In the genomic region with DNA sequence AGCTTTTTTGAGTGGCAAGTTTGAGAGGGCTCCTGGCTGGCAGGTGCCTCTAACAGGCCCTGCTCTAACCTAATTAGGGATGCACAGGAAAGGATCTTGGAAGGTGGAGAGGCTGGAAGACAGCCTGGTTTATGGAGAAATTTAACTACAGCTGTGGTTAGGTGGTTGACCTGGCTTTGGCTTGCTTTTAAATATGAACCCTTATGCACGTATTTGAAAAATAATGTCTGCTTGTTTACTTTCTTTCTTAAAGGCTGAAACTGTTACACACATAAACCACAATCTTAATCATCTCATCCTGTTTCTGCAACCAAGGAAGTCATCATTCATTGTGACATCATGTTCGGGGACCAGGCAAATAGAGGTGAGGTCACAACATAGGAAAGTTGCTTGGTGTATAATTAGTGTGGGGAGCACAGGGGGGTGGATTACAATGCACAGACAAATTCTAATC, we compare ENCODE assay signal across 8 cellular contexts. TPM values are rescaled to one million over a fixed set of nuclear protein-coding genes. Genes with fewer than 3 reads are reported as not detected.
A peak's percentile ranks its signal among the peaks of the same experiment; 100 is the strongest.
DNase-seq lines count a peak whose midpoint lies in the region; ATAC-seq, FAIRE-seq and TF ChIP-seq lines count a peak whose summit lies in the region.

No MANE protein-coding gene starts in this region.

- ATAC-seq in CD4-positive, CD25-positive, alpha-beta regulatory T cell (ENCODE audit: low read depth in 2 of 2): peak; percentile 90 to 93
- ATAC-seq in WTC11 (no peak), HG03139 (IDR thresholded peaks at IDR 0.05; ENCODE audit: unreplicated experiment) (no peak), HG03442 (IDR thresholded peaks at IDR 0.05; ENCODE audit: unreplicated experiment) (no peak)

- H3K27ac ChIP-seq in CD4-positive, CD25-positive, alpha-beta regulatory T cell (ENCODE audit: insufficient read depth, low read length, poor library complexity, severe bottlenecking): peak overlapping the region; percentile 96
- H3K27ac ChIP-seq in esophagus (ENCODE audit: low read depth in 2 of 2, low read length in 1 of 2) (peak overlapping the region; percentile 21 to 28), skin epidermis (peak overlapping the region in 15 of 21 experiments; percentile 20 to 83 (median 62)), testis (peak overlapping the region in 1 of 2 donors; percentile 27)

- H3K9me3 ChIP-seq in CD4-positive, CD25-positive, alpha-beta regulatory T cell (ENCODE audit: control insufficient read depth in 2 of 2, low read length in 2 of 2): no peaks in the 10 kb centered on the region
- H3K9me3 ChIP-seq in esophagus (ENCODE audit: control insufficient read depth in 2 of 2, insufficient read depth in 1 of 2, low read depth in 1 of 2, low read length in 1 of 2) (no peaks in the 10 kb centered on the region), testis (no peaks in the 10 kb centered on the region)

- peaks cover 48% of the 10 kb centered on the region for H3K36me3 Mint-ChIP-seq in CD4-positive, CD25-positive, alpha-beta regulatory T cell
- peaks cover 60% of the 10 kb centered on the region for H3K36me3 Mint-ChIP-seq in WTC11

- H3K27me3 Mint-ChIP-seq in CD4-positive, CD25-positive, alpha-beta regulatory T cell: no peaks in the 10 kb centered on the region
- H3K27me3 Mint-ChIP-seq in WTC11 (ENCODE audit: low read depth): no peaks in the 10 kb centered on the region

- no peak for FAIRE-seq in HTR-8/SVneo (lab: Jason Lieb, UNC)

- no peak for TF ChIP-seq POLR2A in testis (IDR thresholded peaks at IDR 0.05)

- intact Hi-C loops in testis (cut with DNase I; ENCODE audit: low total_unique reads): no loop called here

- H3K9me3 Mint-ChIP-seq in CD4-positive, CD25-positive, alpha-beta regulatory T cell: peaks cover 0 to 3% (median 0%) of the 10 kb centered on the region in 7 donors
- H3K9me3 Mint-ChIP-seq in WTC11: no peaks in the 10 kb centered on the region

- peaks cover 16 to 73% (median 54%) of the 10 kb centered on the region in 4 donors for H3K4me1 Mint-ChIP-seq in CD4-positive, CD25-positive, alpha-beta regulatory T cell
- H3K4me1 Mint-ChIP-seq in WTC11: 0 out of 2 replicates have a peak, but pooled peaks cover 4% of the 10 kb centered on the region

- peaks cover 44% of the 10 kb centered on the region for H3K36me3 ChIP-seq in CD4-positive, CD25-positive, alpha-beta regulatory T cell (ENCODE audit: control insufficient read depth, insufficient read depth, low read length)
- H3K36me3 ChIP-seq in esophagus (ENCODE audit: control insufficient read depth in 2 of 2, insufficient read depth in 2 of 2, low read length in 1 of 2): peaks cover 6 to 11% of the 10 kb centered on the region in 2 donors
- H3K36me3 ChIP-seq in testis (ENCODE audit: low read depth, missing control alignments): no peaks in the 10 kb centered on the region

- peak; percentile 60 to 89 (median 89) for DNase-seq in CD4-positive, CD25-positive, alpha-beta regulatory T cell
- peak; percentile 67 for DNase-seq in HTR-8/SVneo (ENCODE audit: insufficient read length, low spot score)
- DNase-seq in WTC11 (ENCODE audit: low spot score): no peak
- DNase-seq in testis: no peak

- peak overlapping the region; percentile 4 to 62 (median 58) for H3K4me3 Mint-ChIP-seq in CD4-positive, CD25-positive, alpha-beta regulatory T cell
- no peak overlapping the region for H3K4me3 Mint-ChIP-seq in WTC11

- H3K27me3 ChIP-seq in CD4-positive, CD25-positive, alpha-beta regulatory T cell (ENCODE audit: control insufficient read depth, insufficient read depth, low read length): no peaks in the 10 kb centered on the region
- no peaks in the 10 kb centered on the region for H3K27me3 ChIP-seq in esophagus (ENCODE audit: control insufficient read depth in 1 of 2, insufficient read depth in 2 of 2, low read length in 2 of 2)
- no peaks in the 10 kb centered on the region for H3K27me3 ChIP-seq in testis

- peak overlapping the region; percentile 98 to 99 (median 98) for H3K27ac Mint-ChIP-seq in CD4-positive, CD25-positive, alpha-beta regulatory T cell
- peak overlapping the region; percentile 67 for H3K27ac Mint-ChIP-seq in WTC11

- peaks cover 47% of the 10 kb centered on the region for H3K4me1 ChIP-seq in CD4-positive, CD25-positive, alpha-beta regulatory T cell (ENCODE audit: control insufficient read depth, insufficient read depth, low read length, poor library complexity, severe bottlenecking)
- H3K4me1 ChIP-seq in esophagus (ENCODE audit: control insufficient read depth in 2 of 2, insufficient read depth in 2 of 2, low read length in 1 of 2) (peaks cover 0 to 5% of the 10 kb centered on the region in 2 donors), testis (no peaks in the 10 kb centered on the region)

- POLR2A ChIA-PET in WTC11 (lab: Charles Lee): no interaction called here

- 17% methylated on average over 2 of the region's 2 CpGs for WGBS in esophagus, 2 donors
- WGBS in testis, 2 donors: 54 to 64% methylated on average over 2 of the region's 2 CpGs

- H3K4me3 ChIP-seq in CD4-positive, CD25-positive, alpha-beta regulatory T cell (ENCODE audit: low read depth, low read length): peak overlapping the region; percentile 65
- no peak overlapping the region for H3K4me3 ChIP-seq in esophagus (ENCODE audit: low read depth in 1 of 2, low read length in 2 of 2)
- no peak overlapping the region for H3K4me3 ChIP-seq in skin epidermis
- no peak overlapping the region for H3K4me3 ChIP-seq in testis

- TF ChIP-seq CTCF in WTC11 (IDR thresholded peaks at IDR 0.05) (no peak), testis (IDR thresholded peaks at IDR 0.05) (no peak)

- CTCF ChIA-PET in WTC11 (lab: Charles Lee): interaction anchor here (1.6 to 2.1 kb wide), 2 partner anchors 13 to 28 kb away, joined by 6 to 8 read pairs; no protein-coding TSS in a partner anchor

TF ChIP-seq in WTC11, 78 proteins besides CTCF, POLR2A, EP300 and RAD21:
- TF ChIP-seq, protein P1, sequence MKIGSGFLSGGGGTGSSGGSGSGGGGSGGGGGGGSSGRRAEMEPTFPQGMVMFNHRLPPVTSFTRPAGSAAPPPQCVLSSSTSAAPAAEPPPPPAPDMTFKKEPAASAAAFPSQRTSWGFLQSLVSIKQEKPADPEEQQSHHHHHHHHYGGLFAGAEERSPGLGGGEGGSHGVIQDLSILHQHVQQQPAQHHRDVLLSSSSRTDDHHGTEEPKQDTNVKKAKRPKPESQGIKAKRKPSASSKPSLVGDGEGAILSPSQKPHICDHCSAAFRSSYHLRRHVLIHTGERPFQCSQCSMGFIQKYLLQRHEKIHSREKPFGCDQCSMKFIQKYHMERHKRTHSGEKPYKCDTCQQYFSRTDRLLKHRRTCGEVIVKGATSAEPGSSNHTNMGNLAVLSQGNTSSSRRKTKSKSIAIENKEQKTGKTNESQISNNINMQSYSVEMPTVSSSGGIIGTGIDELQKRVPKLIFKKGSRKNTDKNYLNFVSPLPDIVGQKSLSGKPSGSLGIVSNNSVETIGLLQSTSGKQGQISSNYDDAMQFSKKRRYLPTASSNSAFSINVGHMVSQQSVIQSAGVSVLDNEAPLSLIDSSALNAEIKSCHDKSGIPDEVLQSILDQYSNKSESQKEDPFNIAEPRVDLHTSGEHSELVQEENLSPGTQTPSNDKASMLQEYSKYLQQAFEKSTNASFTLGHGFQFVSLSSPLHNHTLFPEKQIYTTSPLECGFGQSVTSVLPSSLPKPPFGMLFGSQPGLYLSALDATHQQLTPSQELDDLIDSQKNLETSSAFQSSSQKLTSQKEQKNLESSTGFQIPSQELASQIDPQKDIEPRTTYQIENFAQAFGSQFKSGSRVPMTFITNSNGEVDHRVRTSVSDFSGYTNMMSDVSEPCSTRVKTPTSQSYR (CRISPR knock-in tag; IDR thresholded peaks at IDR 0.05): no peak
- TF ChIP-seq HMGA2 (CRISPR knock-in tag; IDR thresholded peaks at IDR 0.05): no peak

RNA-seq across cellular contexts. Expression of a gene that starts 23.1 kb away (rescaled TPM):
- 21.1 TPM for total RNA-seq in CD4-positive, CD25-positive, alpha-beta regulatory T cell
- polyA plus RNA-seq in CD4-positive, CD25-positive, alpha-beta regulatory T cell: 10 to 100 TPM; 15.0 to 21.1 (median 17.7) TPM
- 26.5 to 29.5 TPM (median 28.5 TPM) in 3 replicates for total RNA-seq in WTC11 (2021)
- 10 to 100 TPM in 1 of 2 donors, 1 to 10 TPM in 1; 9.4 to 15.6 TPM for polyA plus RNA-seq in esophagus
- 10 to 100 TPM; 14.9 to 18.6 TPM for total RNA-seq in testis
- polyA plus RNA-seq in testis (ENCODE audit: insufficient read depth, low read depth, low replicate concordance): 8.7 TPM

RNA-seq across cellular contexts. Expression of a gene that starts 25.4 kb away (rescaled TPM):
- total RNA-seq in CD4-positive, CD25-positive, alpha-beta regulatory T cell: 200 TPM
- 1 to 10 TPM; 5.4 to 8.4 (median 5.8) TPM for polyA plus RNA-seq in CD4-positive, CD25-positive, alpha-beta regulatory T cell
- 57.7 to 69.8 TPM (median 61.3 TPM) in 3 replicates for total RNA-seq in WTC11 (2021)
- polyA plus RNA-seq in esophagus: 1 to 10 TPM; 8.6 to 9.1 TPM
- total RNA-seq in testis: 10 to 100 TPM; 82.4 to 85.3 TPM
- 38.8 TPM for polyA plus RNA-seq in testis (ENCODE audit: insufficient read depth, low read depth, low replicate concordance)

RNA-seq across cellular contexts. Expression of a gene that starts 28.4 kb away (rescaled TPM):
- 167 TPM for total RNA-seq in CD4-positive, CD25-positive, alpha-beta regulatory T cell
- polyA plus RNA-seq in CD4-positive, CD25-positive, alpha-beta regulatory T cell: 100 to 1,000 TPM; 268 to 345 (median 303) TPM
- total RNA-seq in WTC11 (2021): 139 to 153 TPM (median 144 TPM) in 3 replicates
- polyA plus RNA-seq in esophagus: 10 to 100 TPM; 33.0 to 52.3 TPM
- total RNA-seq in testis: 10 to 100 TPM; 20.9 to 31.3 TPM
- 33.2 TPM for polyA plus RNA-seq in testis (ENCODE audit: insufficient read depth, low read depth, low replicate concordance)

Comparison
In these comparisons a context has a peak if more than half of its experiments do, and no peak if none do; other contexts are left out.
1. ATAC-seq: peak in CD4-positive, CD25-positive, alpha-beta regulatory T cell (2 of 2); none in WTC11 (single experiment), HG03139 (single experiment) and HG03442 (single experiment).
2. DNase-seq: peak in CD4-positive, CD25-positive, alpha-beta regulatory T cell (3 of 3) and HTR-8/SVneo (single experiment); none in WTC11 (single experiment) and testis (single experiment).